Comparison of ENCODE assay signal across 17 cellular contexts in the genomic region with DNA sequence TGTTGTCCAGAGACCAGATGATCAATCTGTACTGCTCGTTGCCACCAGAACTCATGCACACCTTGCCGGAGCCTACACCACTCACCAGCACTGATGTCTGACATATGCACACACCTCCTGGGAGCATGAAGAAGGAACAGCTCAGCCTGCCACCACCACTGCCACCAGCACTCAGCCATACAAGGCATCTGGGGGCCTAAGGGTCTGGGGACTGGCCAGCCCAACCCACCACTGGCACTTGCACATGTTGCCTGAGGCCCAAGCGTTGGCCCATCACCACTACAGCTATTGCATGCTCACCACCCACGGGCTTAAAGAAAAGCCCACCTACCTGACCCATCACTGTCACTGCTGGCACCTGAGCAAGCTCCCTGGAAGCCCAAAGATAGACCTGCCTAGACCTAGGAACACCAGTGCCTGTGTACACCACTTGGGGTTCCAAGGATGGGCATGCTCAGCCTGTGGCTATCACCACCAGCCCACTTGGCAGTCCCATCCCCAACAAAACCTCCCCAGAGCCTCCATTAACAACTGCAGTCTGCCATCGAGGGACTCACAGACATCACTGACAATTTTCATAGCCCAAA.
DNase-seq lines count a peak whose midpoint lies in the region; ATAC-seq and TF ChIP-seq lines count a peak whose summit lies in the region.
"Had no signal": no experiment of that assay in that cellular context is flagged by ENCODE, and none has a peak within 500 bp of the region (broad histone marks: within the 10 kb centered on the region; RNA-seq: fewer than 3 reads in every experiment).

No MANE protein-coding gene starts in this region.

- intact Hi-C loops in dendritic cell treated with granulocyte-macrophage colony-stimulating factor and Interleukin-4, amounts not matched to agents 40 ng/mL and 50 ng/mL, for 4 days (cut with micrococcal nuclease): no loop called here

- H3K23ac ChIP-seq in neuronal stem cell (ENCODE audit: low read depth, low read length, poor library complexity): peak overlapping the region; percentile 55

- H3K9me3 Mint-ChIP-seq in GM23338: no peaks in the 10 kb centered on the region
- H3K9me3 Mint-ChIP-seq in dendritic cell treated with granulocyte-macrophage colony-stimulating factor and Interleukin-4, amounts not matched to agents 40 ng/mL and 50 ng/mL, for 4 days: peaks cover 36% of the 10 kb centered on the region

- H3K9me2 ChIP-seq in GM23338 (ENCODE audit: insufficient read depth): peaks cover 13% of the 10 kb centered on the region

- no peak overlapping the region for H2BK5ac ChIP-seq in neuronal stem cell (ENCODE audit: low read length)

- no peaks in the 10 kb centered on the region for H4K20me1 ChIP-seq in GM23338 (replicated peaks; ENCODE audit: insufficient read depth)
- H4K20me1 ChIP-seq: BLaER1 had no signal

- no peak overlapping the region for H2BK120ac ChIP-seq in neuronal stem cell (ENCODE audit: low read depth, low read length)

- H3F3A ChIP-seq in GM23338 (replicated peaks; ENCODE audit: low read depth): no peaks in the 10 kb centered on the region

- H2AFZ ChIP-seq in GM23338 (no peak overlapping the region), neuronal stem cell (ENCODE audit: low read length) (no peak overlapping the region)

- peaks cover 1% of the 10 kb centered on the region for H3K27me3 Mint-ChIP-seq in GM23338 (ENCODE audit: insufficient read depth, low read depth, poor library complexity)
- no peaks in the 10 kb centered on the region for H3K27me3 Mint-ChIP-seq in dendritic cell treated with granulocyte-macrophage colony-stimulating factor and Interleukin-4, amounts not matched to agents 40 ng/mL and 50 ng/mL, for 4 days
- H3K27me3 Mint-ChIP-seq: CD4-positive, alpha-beta memory T cell had no signal

- H3K4me3 ChIP-seq in GM23338 (no peak overlapping the region), neuronal stem cell (ENCODE audit: low read length in 2 of 2) (peak overlapping the region in 1 of 2 donors; percentile 58)
- H3K4me3 ChIP-seq: BLaER1, GM12878 had no signal

- H2BK15ac ChIP-seq in neuronal stem cell (ENCODE audit: low read length): no peak overlapping the region

- H3K4me1 ChIP-seq in GM23338 (ENCODE audit: insufficient read depth) (no peaks in the 10 kb centered on the region), neuronal stem cell (ENCODE audit: control insufficient read depth in 2 of 2, insufficient read depth in 1 of 2, low read depth in 1 of 2, low read length in 2 of 2) (no peaks in the 10 kb centered on the region)
- H3K4me1 ChIP-seq: BLaER1 had no signal

- no peak overlapping the region for H2BK12ac ChIP-seq in neuronal stem cell (ENCODE audit: low read length)

- no peak overlapping the region for H4K91ac ChIP-seq in neuronal stem cell (ENCODE audit: low read depth, low read length, poor library complexity)

- H3K27me3 ChIP-seq in GM23338 (ENCODE audit: insufficient read depth): no peaks in the 10 kb centered on the region
- no peaks in the 10 kb centered on the region for H3K27me3 ChIP-seq in neuronal stem cell (ENCODE audit: control insufficient read depth in 3 of 3, insufficient read depth in 3 of 3, low read depth in 1 of 3, low read length in 3 of 3)
- H3K27me3 ChIP-seq: BLaER1 had no signal

- H3K14ac ChIP-seq in neuronal stem cell (ENCODE audit: low read length): peak overlapping the region; percentile 75

- DNase-seq in GM23338 (ENCODE audit: low spot score) (no peak), neuronal stem cell (ENCODE audit: low spot score) (no peak), Kasumi-1 (lab: John Stamatoyannopoulos, UW) (no peak), HCEC 1CT (no peak), GM03348 (ENCODE audit: low spot score) (no peak)
- DNase-seq: 8988T; CD4-positive, alpha-beta memory T cell; DMS79 treated with DMSO at 0.1 percent for 48 hours; GF-D8; HFFc6 had no signal

- no peak for TF ChIP-seq CTCF in GM23338 (conservative IDR thresholded peaks at IDR 0.05; ENCODE audit: low read depth in 2 of 2)

- H3K9me3 ChIP-seq in neuronal stem cell (replicated peaks in 1 of 2; ENCODE audit: control insufficient read depth in 2 of 2, insufficient read depth in 1 of 2, low read depth in 1 of 2, low read length in 2 of 2): no peaks in the 10 kb centered on the region
- H3K9me3 ChIP-seq: BLaER1 had no signal

- H3K79me2 ChIP-seq in GM23338 (replicated peaks; ENCODE audit: insufficient read depth): no peaks in the 10 kb centered on the region

- no peak overlapping the region for H3K18ac ChIP-seq in neuronal stem cell (ENCODE audit: low read length)

- H3K27ac ChIP-seq in GM23338 (ENCODE audit: low read depth): no peak overlapping the region
- no peak overlapping the region for H3K27ac ChIP-seq in neuronal stem cell (replicated peaks; ENCODE audit: low read length)
- H3K27ac ChIP-seq: BLaER1 had no signal

- no peak overlapping the region for H3K4ac ChIP-seq in neuronal stem cell (ENCODE audit: low read length)

- no peaks in the 10 kb centered on the region for H3K36me3 Mint-ChIP-seq in GM23338 (ENCODE audit: low read depth)
- H3K36me3 Mint-ChIP-seq in dendritic cell treated with granulocyte-macrophage colony-stimulating factor and Interleukin-4, amounts not matched to agents 40 ng/mL and 50 ng/mL, for 4 days (ENCODE audit: low read depth): no peaks in the 10 kb centered on the region
- H3K36me3 Mint-ChIP-seq: CD14-positive monocyte; CD4-positive, alpha-beta memory T cell had no signal

- WGBS in neuronal stem cell (ENCODE audit: extremely low coverage in 2 of 2, insufficient read length in 2 of 2, insufficient replicate concordance in 1 of 2), 2 donors: no CpG with 5 or more reads among the region's 5 CpGs

- peak overlapping the region; percentile 23 for H4K8ac ChIP-seq in neuronal stem cell (ENCODE audit: low read depth, low read length)

- no peak overlapping the region for H3K9ac ChIP-seq in neuronal stem cell (ENCODE audit: low read depth, low read length, poor library complexity)
- H3K9ac ChIP-seq: BLaER1 had no signal

- H3K4me3 Mint-ChIP-seq in GM23338: no peak overlapping the region
- H3K4me3 Mint-ChIP-seq in dendritic cell treated with granulocyte-macrophage colony-stimulating factor and Interleukin-4, amounts not matched to agents 40 ng/mL and 50 ng/mL, for 4 days: no peak overlapping the region
- H3K4me3 Mint-ChIP-seq: CD14-positive monocyte; CD4-positive, alpha-beta memory T cell; HFFc6 had no signal

- H3K36me3 ChIP-seq in GM23338 (ENCODE audit: insufficient read depth): no peaks in the 10 kb centered on the region
- no peaks in the 10 kb centered on the region for H3K36me3 ChIP-seq in neuronal stem cell (replicated peaks in 1 of 2; ENCODE audit: control insufficient read depth in 2 of 2, insufficient read depth in 2 of 2, low read length in 2 of 2)
- H3K36me3 ChIP-seq: BLaER1 had no signal

- no peaks in the 10 kb centered on the region for H3K79me1 ChIP-seq in neuronal stem cell (ENCODE audit: low read depth, low read length)

- no peaks in the 10 kb centered on the region for H3K4me1 Mint-ChIP-seq in GM23338
- H3K4me1 Mint-ChIP-seq in dendritic cell treated with granulocyte-macrophage colony-stimulating factor and Interleukin-4, amounts not matched to agents 40 ng/mL and 50 ng/mL, for 4 days (ENCODE audit: low read depth): peaks cover 5% of the 10 kb centered on the region
- H3K4me1 Mint-ChIP-seq: CD14-positive monocyte; CD4-positive, alpha-beta memory T cell had no signal

- H3K4me2 ChIP-seq in GM23338 (no peak overlapping the region), neuronal stem cell (ENCODE audit: insufficient read depth, low read length, poor library complexity, severe bottlenecking) (no peak overlapping the region)
- H3K4me2 ChIP-seq: BLaER1 had no signal

- ATAC-seq in GM23338: no peak
- no peak for ATAC-seq in GM21528 (IDR thresholded peaks at IDR 0.05; ENCODE audit: low FRiP score, unreplicated experiment)
- ATAC-seq: GM12878, HCT116, HepG2 had no signal

- peak overlapping the region; percentile 74 for H2AK5ac ChIP-seq in neuronal stem cell (ENCODE audit: low read depth, low read length)

- peak overlapping the region; percentile 30; the same call in 1 of the 2 replicates for H3K27ac Mint-ChIP-seq in GM23338
- H3K27ac Mint-ChIP-seq in dendritic cell treated with granulocyte-macrophage colony-stimulating factor and Interleukin-4, amounts not matched to agents 40 ng/mL and 50 ng/mL, for 4 days: peak overlapping the region; percentile 31
- H3K27ac Mint-ChIP-seq: CD14-positive monocyte; CD4-positive, alpha-beta memory T cell; HFFc6 had no signal

TF ChIP-seq in GM23338, 12 proteins besides CTCF, POLR2A, EP300 and RAD21 (continues in another document):
- no peak for TF ChIP-seq POLR2AphosphoS5 (IDR thresholded peaks at IDR 0.05; ENCODE audit: low read depth)
- TF ChIP-seq ZNF331 (CRISPR knock-in tag; IDR thresholded peaks at IDR 0.05; ENCODE audit: low read depth): no peak
